ENCODE assay signal across 8 cellular contexts in genomic region chr9:128127990-128128835, GRCh38. TPM values are rescaled to one million over a fixed set of nuclear protein-coding genes. Genes with fewer than 3 reads are reported as not detected.
A peak's percentile ranks its signal among the peaks of the same experiment; 100 is the strongest.
DNase-seq lines count a peak whose midpoint lies in the region; ATAC-seq, FAIRE-seq and TF ChIP-seq lines count a peak whose summit lies in the region.

No MANE protein-coding gene starts in this region.

- H3K9me3 ChIP-seq in kidney (ENCODE audit: control insufficient read depth in 1 of 2, low read length in 2 of 2) = no peaks in the 10 kb centered on the region

- peak overlapping the region; percentile 91 to 99 for H3K27ac ChIP-seq in kidney (ENCODE audit: low read depth in 2 of 2, low read length in 2 of 2)

- no peak for FAIRE-seq in kidney (lab: Jason Lieb, UNC)

- no peak for TF ChIP-seq CTCF in AG09309 (IDR thresholded peaks at IDR 0.05; ENCODE audit: control insufficient read depth, insufficient read depth, low read depth, low read length, missing control alignments)
- TF ChIP-seq CTCF in kidney (IDR thresholded peaks at IDR 0.05; ENCODE audit: borderline replicate concordance, extremely low read depth, insufficient read depth) = no peak

- peaks cover 6 to 7% of the 10 kb centered on the region in 2 donors for H3K4me1 ChIP-seq in kidney (ENCODE audit: control insufficient read depth in 1 of 2, insufficient read depth in 1 of 2, low read depth in 1 of 2, low read length in 2 of 2)

- intact Hi-C loops in kidney (cut with DNase I) = no loop called here

- peak; percentile 69 for ATAC-seq in GM19035 (IDR thresholded peaks at IDR 0.05; ENCODE audit: unreplicated experiment)
- ATAC-seq in HG03354 (IDR thresholded peaks at IDR 0.05; ENCODE audit: poor library complexity, severe bottlenecking, unreplicated experiment) = peak; percentile 78

- H3K9ac ChIP-seq in kidney (ENCODE audit: low read length in 2 of 2) = peak overlapping the region; percentile 85 to 94

- peak overlapping the region; percentile 52 for H3K4me3 ChIP-seq in AG09309 (ENCODE audit: control insufficient read depth, low read depth, low read length)
- H3K4me3 ChIP-seq in kidney (ENCODE audit: low read length in 2 of 2) = peak overlapping the region; percentile 77 to 97

- H3K36me3 ChIP-seq in kidney (ENCODE audit: control insufficient read depth in 1 of 2, insufficient read depth in 2 of 2, low read length in 2 of 2) = peaks cover 0 to 10% of the 10 kb centered on the region in 2 donors

- DNase-seq in AG09309 (ENCODE audit: low read depth) (peak; percentile 67), NCI-H345 treated with DMSO at 0.1 percent for 48 hours (lab: John Stamatoyannopoulos, UW; ENCODE audit: unreplicated experiment) (peak; percentile 82), cerebellar cortex (ENCODE audit: low spot score) (peak; percentile 93), kidney (peak; percentile 94)
- DNase-seq in activated CD4-positive, CD25-positive, alpha-beta regulatory T cell treated with anti-CD3 and anti-CD28 coated beads, Interleukin-2, amount 50 U/mL, for 72 hours = peak; percentile 87
- DNase-seq in stimulated activated CD4-positive, alpha-beta T cell treated with anti-CD3 and anti-CD28 coated beads, Interleukin-15, amount 100 ng/mL, for 1 hour (ENCODE audit: low read depth in 1 of 2, low spot score in 1 of 2) = peak; percentile 73

RNA-seq across cellular contexts. Expression of gene PTGES2, which starts 0.7 kb away (rescaled TPM):
- total RNA-seq in kidney = 64.1 TPM
- polyA plus RNA-seq in kidney (ENCODE audit: insufficient read depth, low read depth, low replicate concordance) = 117 TPM

RNA-seq across cellular contexts. Expression of gene LCN2, which starts 21.0 kb away (rescaled TPM):
- total RNA-seq in kidney = 198 TPM
- 8.2 TPM for polyA plus RNA-seq in kidney (ENCODE audit: insufficient read depth, low read depth, low replicate concordance)

RNA-seq across cellular contexts. Expression of gene BBLN, which starts 31.9 kb away (rescaled TPM):
- total RNA-seq in kidney = 55.6 TPM
- 192 TPM for polyA plus RNA-seq in kidney (ENCODE audit: insufficient read depth, low read depth, low replicate concordance)

Comparison
In these comparisons a context has a peak if more than half of its experiments do, and no peak if none do; other contexts are left out.
1. Peak in every context shown above with its lines: DNase-seq, ATAC-seq, H3K4me3 ChIP-seq and H3K27ac ChIP-seq.